14 cellular contexts compared by ENCODE assay signal in genomic region chr9:136974834-136975535, GRCh38. TPM values are rescaled to one million over a fixed set of nuclear protein-coding genes. Genes with fewer than 3 reads are reported as not detected.
DNase-seq lines count a peak whose midpoint lies in the region; ATAC-seq and TF ChIP-seq lines count a peak whose summit lies in the region.
"Had no signal": no experiment of that assay in that cellular context is flagged by ENCODE, and none has a peak within 500 bp of the region (broad histone marks: within the 10 kb centered on the region; RNA-seq: fewer than 3 reads in every experiment).

No MANE protein-coding gene starts in this region.

- peak overlapping the region; percentile 23 for H3K27ac Mint-ChIP-seq in activated T-cell treated with anti-CD3 and anti-CD28 coated beads, Interleukin-2, amount 50 U/mL, for 24 hours
- peak overlapping the region; percentile 59 for H3K27ac Mint-ChIP-seq in T-helper 1 cell treated with Interleukin-12 subunit alpha and Interleukin-12 subunit beta and Interleukin-4 antibody, amounts not matched to agents 30 μg/mL and 1 μg/mL, for 36 hours
- H3K27ac Mint-ChIP-seq in stimulated activated effector memory CD8-positive, alpha-beta T cell treated with anti-CD3 and anti-CD28 coated beads, Interleukin-12 subunit alpha, Interleukin-12 subunit beta, amount 100 ng/mL, for 72 hours = peak overlapping the region; percentile 69
- H3K27ac Mint-ChIP-seq: endodermal cell had no signal

- ATAC-seq in stimulated activated effector memory CD8-positive, alpha-beta T cell treated with anti-CD3 and anti-CD28 coated beads, Interleukin-12 subunit alpha, Interleukin-12 subunit beta, amount 100 ng/mL, for 72 hours = peak; percentile 54

- DNase-seq in activated T-cell treated with anti-CD3 and anti-CD28 coated beads, Interleukin-2, amount 50 U/mL, for 24 hours = no peak
- DNase-seq in activated T-cell treated with anti-CD3 and anti-CD28 coated beads for 4 hours = no peak
- no peak for DNase-seq in esophagus squamous epithelium (lab: John Stamatoyannopoulos, UW)
- no peak for DNase-seq in stimulated activated effector memory CD8-positive, alpha-beta T cell treated with anti-CD3 and anti-CD28 coated beads, Interleukin-12 subunit alpha, Interleukin-12 subunit beta, amount 100 ng/mL, for 72 hours (ENCODE audit: low spot score in 2 of 2)
- DNase-seq in mesenteric fat pad (ENCODE audit: low spot score) = no peak
- no peak for DNase-seq in coronary artery (ENCODE audit: low spot score)
- no peak for DNase-seq in NCI-H1105 treated with DMSO at 0.1 percent for 48 hours (lab: John Stamatoyannopoulos, UW)
- DNase-seq: amniotic stem cell, mammary epithelial cell, NCI-H2171 treated with DMSO at 0.1 percent for 48 hours had no signal

- H3K4me3 Mint-ChIP-seq in activated T-cell treated with anti-CD3 and anti-CD28 coated beads, Interleukin-2, amount 50 U/mL, for 24 hours = no peak overlapping the region
- H3K4me3 Mint-ChIP-seq in T-helper 1 cell treated with Interleukin-12 subunit alpha and Interleukin-12 subunit beta and Interleukin-4 antibody, amounts not matched to agents 30 μg/mL and 1 μg/mL, for 36 hours = peak overlapping the region; percentile 34
- peak overlapping the region; percentile 50 for H3K4me3 Mint-ChIP-seq in stimulated activated effector memory CD8-positive, alpha-beta T cell treated with anti-CD3 and anti-CD28 coated beads, Interleukin-12 subunit alpha, Interleukin-12 subunit beta, amount 100 ng/mL, for 72 hours
- H3K4me3 Mint-ChIP-seq: endodermal cell had no signal

- intact Hi-C loops in esophagus squamous epithelium (cut with DNase I) = no loop called here

- peaks cover 0 to 13% (median 0%) of the 10 kb centered on the region in 4 donors for H3K27me3 ChIP-seq in esophagus squamous epithelium

- peaks cover 13 to 56% (median 23%) of the 10 kb centered on the region in 3 donors for H3K4me1 ChIP-seq in esophagus squamous epithelium
- H3K4me1 ChIP-seq: parathyroid adenoma had no signal

- H3K9me3 Mint-ChIP-seq in activated T-cell treated with anti-CD3 and anti-CD28 coated beads, Interleukin-2, amount 50 U/mL, for 24 hours = no peaks in the 10 kb centered on the region
- no peaks in the 10 kb centered on the region for H3K9me3 Mint-ChIP-seq in T-helper 1 cell treated with Interleukin-12 subunit alpha and Interleukin-12 subunit beta and Interleukin-4 antibody, amounts not matched to agents 30 μg/mL and 1 μg/mL, for 36 hours
- H3K9me3 Mint-ChIP-seq in stimulated activated effector memory CD8-positive, alpha-beta T cell treated with anti-CD3 and anti-CD28 coated beads, Interleukin-12 subunit alpha, Interleukin-12 subunit beta, amount 100 ng/mL, for 72 hours = no peaks in the 10 kb centered on the region
- H3K9me3 Mint-ChIP-seq: endodermal cell had no signal

- TF ChIP-seq POLR2A in esophagus squamous epithelium (IDR thresholded peaks at IDR 0.05) = no peak

- H3K9me3 ChIP-seq in esophagus squamous epithelium = no peaks in the 10 kb centered on the region

- peaks cover 4% of the 10 kb centered on the region for H3K27me3 Mint-ChIP-seq in activated T-cell treated with anti-CD3 and anti-CD28 coated beads, Interleukin-2, amount 50 U/mL, for 24 hours
- H3K27me3 Mint-ChIP-seq in T-helper 1 cell treated with Interleukin-12 subunit alpha and Interleukin-12 subunit beta and Interleukin-4 antibody, amounts not matched to agents 30 μg/mL and 1 μg/mL, for 36 hours (ENCODE audit: low read depth) = peaks cover 5% of the 10 kb centered on the region

- H3K36me3 ChIP-seq in esophagus squamous epithelium = no peaks in the 10 kb centered on the region

- H3K27ac ChIP-seq in esophagus squamous epithelium = peak overlapping the region; percentile 39 to 82 (median 70)
- peak overlapping the region in 1 of 2 donors; percentile 19 for H3K27ac ChIP-seq in coronary artery
- H3K27ac ChIP-seq: parathyroid adenoma had no signal

- H3K4me1 Mint-ChIP-seq in activated T-cell treated with anti-CD3 and anti-CD28 coated beads, Interleukin-2, amount 50 U/mL, for 24 hours (ENCODE audit: low read depth) = peaks cover 20% of the 10 kb centered on the region
- H3K4me1 Mint-ChIP-seq in T-helper 1 cell treated with Interleukin-12 subunit alpha and Interleukin-12 subunit beta and Interleukin-4 antibody, amounts not matched to agents 30 μg/mL and 1 μg/mL, for 36 hours (ENCODE audit: low read depth) = peaks cover 3% of the 10 kb centered on the region
- peaks cover 36% of the 10 kb centered on the region for H3K4me1 Mint-ChIP-seq in stimulated activated effector memory CD8-positive, alpha-beta T cell treated with anti-CD3 and anti-CD28 coated beads, Interleukin-12 subunit alpha, Interleukin-12 subunit beta, amount 100 ng/mL, for 72 hours

- no peaks in the 10 kb centered on the region for H3K36me3 Mint-ChIP-seq in activated T-cell treated with anti-CD3 and anti-CD28 coated beads, Interleukin-2, amount 50 U/mL, for 24 hours (ENCODE audit: low read depth)
- no peaks in the 10 kb centered on the region for H3K36me3 Mint-ChIP-seq in T-helper 1 cell treated with Interleukin-12 subunit alpha and Interleukin-12 subunit beta and Interleukin-4 antibody, amounts not matched to agents 30 μg/mL and 1 μg/mL, for 36 hours (ENCODE audit: low read depth)
- no peaks in the 10 kb centered on the region for H3K36me3 Mint-ChIP-seq in stimulated activated effector memory CD8-positive, alpha-beta T cell treated with anti-CD3 and anti-CD28 coated beads, Interleukin-12 subunit alpha, Interleukin-12 subunit beta, amount 100 ng/mL, for 72 hours

- H3K4me3 ChIP-seq in esophagus squamous epithelium (peak overlapping the region in 1 of 4 donors; percentile 7), coronary artery (no peak overlapping the region)

- 50% methylated on average over 4 of the region's 15 CpGs; no CpG with 5 or more reads in 1 of the 2 donors for WGBS in esophagus squamous epithelium, 2 donors

- TF ChIP-seq CTCF in esophagus squamous epithelium (IDR thresholded peaks at IDR 0.05) (no peak), coronary artery (IDR thresholded peaks at IDR 0.05) (no peak)

RNA-seq across cellular contexts. Expression of gene PTGDS, which starts 2.3 kb away (rescaled TPM):
- total RNA-seq in esophagus squamous epithelium (100 to 1,000 TPM in 1 of 4 donors, 1 to 10 TPM in 3; 1.7 to 208 (median 4.8) TPM), mesenteric fat pad (249 TPM)
- total RNA-seq: glomerular endothelial cell had no signal

RNA-seq across cellular contexts. Expression of gene LCNL1, which starts 7.8 kb away (rescaled TPM):
- under 1 TPM in 1 of 4 donors, not detected in 3; 0.19 TPM for total RNA-seq in esophagus squamous epithelium
- total RNA-seq in mesenteric fat pad = 0.71 TPM
- total RNA-seq: glomerular endothelial cell had no signal

RNA-seq across cellular contexts. Expression of gene PAXX, which starts 17.2 kb away (rescaled TPM):
- 10 to 100 TPM; 18.3 to 56.3 (median 49.6) TPM for total RNA-seq in esophagus squamous epithelium
- 29.4 TPM for total RNA-seq in mesenteric fat pad

RNA-seq across cellular contexts. Expression of gene CLIC3, which starts 21.4 kb away (rescaled TPM):
- total RNA-seq in esophagus squamous epithelium (100 to 1,000 TPM in 3 of 4 donors, 10 to 100 TPM in 1; 94.8 to 442 (median 200) TPM), mesenteric fat pad (1.6 TPM)

RNA-seq across cellular contexts. Expression of gene LCN12, which starts 22.9 kb away (rescaled TPM):
- total RNA-seq in esophagus squamous epithelium = not detected
- total RNA-seq in mesenteric fat pad = not detected
- total RNA-seq: glomerular endothelial cell had no signal
